27 cellular contexts compared by ENCODE assay signal in the genomic region with DNA sequence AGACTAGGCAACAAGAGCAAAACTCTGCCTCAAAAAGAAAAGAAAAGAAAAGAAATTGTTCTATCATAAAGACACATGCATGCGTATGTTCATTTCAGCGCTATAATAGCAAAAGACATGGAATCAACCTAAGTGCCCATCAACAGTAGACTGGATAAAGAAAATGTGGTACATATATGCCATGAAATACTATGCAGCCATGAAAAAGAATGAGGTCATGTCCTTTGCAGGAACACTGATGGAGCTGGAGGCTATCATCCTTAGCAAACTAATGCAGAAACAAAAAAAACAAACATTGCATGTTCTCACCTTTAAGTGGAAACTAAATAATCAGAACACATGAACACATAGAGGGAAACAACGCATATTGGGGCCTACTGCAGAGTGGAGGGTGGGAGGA. TPM values are rescaled to one million over a fixed set of nuclear protein-coding genes. Genes with fewer than 3 reads are reported as not detected.
"Had no signal": no experiment of that assay in that cellular context is flagged by ENCODE, and none has a peak within 500 bp of the region (broad histone marks: within the 10 kb centered on the region; RNA-seq: fewer than 3 reads in every experiment).

No MANE protein-coding gene starts in this region.

- H3K36me3 ChIP-seq: colonic mucosa, esophagus muscularis mucosa, esophagus squamous epithelium, gastrocnemius medialis, gastroesophageal sphincter, heart left ventricle, heart right ventricle had no signal

- ATAC-seq: effector memory CD8-positive, alpha-beta T cell; esophagus mucosa; foreskin keratinocyte; gastrocnemius medialis; gastroesophageal sphincter; heart left ventricle; heart right ventricle had no signal

- H3K27me3 ChIP-seq: colonic mucosa, dorsolateral prefrontal cortex, esophagus muscularis mucosa, esophagus squamous epithelium, foreskin keratinocyte, gastrocnemius medialis, gastroesophageal sphincter, heart left ventricle, heart right ventricle had no signal

- H3K9me3 ChIP-seq: colonic mucosa had no signal

- H3K4me3 ChIP-seq: colonic mucosa, coronary artery, dorsolateral prefrontal cortex, esophagus muscularis mucosa, esophagus squamous epithelium, gastrocnemius medialis, gastroesophageal sphincter, heart left ventricle, heart right ventricle had no signal

- H3K4me1 ChIP-seq: colonic mucosa, esophagus muscularis mucosa, esophagus squamous epithelium, foreskin keratinocyte, gastrocnemius medialis, gastroesophageal sphincter, heart left ventricle, heart right ventricle had no signal

- DNase-seq: colonic mucosa; cortex of kidney; dermis blood vessel endothelial cell; dorsolateral prefrontal cortex; effector CD4-positive, alpha-beta T cell; effector memory CD4-positive, alpha-beta T cell; effector memory CD8-positive, alpha-beta T cell; endodermal cell; erythroblast; esophagus squamous epithelium; foreskin fibroblast; foreskin keratinocyte; foreskin melanocyte; gastrocnemius medialis; glutamatergic neuron; head of caudate nucleus; heart left ventricle; heart right ventricle had no signal

- FAIRE-seq: colon, endometrium, endothelial cell of umbilical vein, frontal cortex had no signal

- H3K27ac ChIP-seq: colonic mucosa, coronary artery, dorsolateral prefrontal cortex, epithelial cell of prostate, esophagus muscularis mucosa, esophagus squamous epithelium, foreskin keratinocyte, gastrocnemius medialis, gastroesophageal sphincter, heart left ventricle, heart right ventricle had no signal

RNA-seq across cellular contexts. Expression of a gene that starts 6.3 kb away (rescaled TPM):
- total RNA-seq: endothelial cell of umbilical vein had no signal
